Comparison of ENCODE assay signal across 1 cellular context in genomic region chr2:215498411-215498810, GRCh38.
TF ChIP-seq lines count a peak whose summit lies in the region.

No MANE protein-coding gene starts in this region.

TF ChIP-seq in HepG2, 621 proteins besides CTCF, POLR2A, EP300 and RAD21 (continued from another document and continues in another):
- TF ChIP-seq ZNF710 (CRISPR knock-in tag; IDR thresholded peaks at IDR 0.05; ENCODE audit: borderline replicate concordance) = peak; percentile 74
- no peak for TF ChIP-seq SOX6 (IDR thresholded peaks at IDR 0.05)
- peak; percentile 71; the same call in 1 of the 2 replicates for TF ChIP-seq SOX6 (CRISPR knock-in tag; IDR thresholded peaks at IDR 0.05)
- 0 out of 2 replicates have a peak, but pooled peaks have one; percentile 38 for TF ChIP-seq ZNF772 (CRISPR knock-in tag; IDR thresholded peaks at IDR 0.05)
- TF ChIP-seq ZNF775 (CRISPR knock-in tag; IDR thresholded peaks at IDR 0.05; ENCODE audit: borderline replicate concordance) = peak; percentile 58; the same call in 1 of the 2 replicates
- 0 out of 2 replicates have a peak, but pooled peaks have one; percentile 42 for TF ChIP-seq KDM6A (CRISPR knock-in tag; IDR thresholded peaks at IDR 0.05; ENCODE audit: low read depth)
- TF ChIP-seq SP140L (CRISPR knock-in tag; IDR thresholded peaks at IDR 0.05; ENCODE audit: borderline replicate concordance) = peak; percentile 35; the same call in 1 of the 2 replicates
- TF ChIP-seq MLX (CRISPR knock-in tag; IDR thresholded peaks at IDR 0.05) = peak; percentile 64; the same call in 1 of the 2 replicates
- peak; percentile 46; the same call in 1 of the 2 replicates for TF ChIP-seq GATAD1 (CRISPR knock-in tag; IDR thresholded peaks at IDR 0.05)
- TF ChIP-seq JUN (CRISPR knock-in tag; IDR thresholded peaks at IDR 0.05) = 0 out of 2 replicates have a peak, but pooled peaks have one; percentile 62
- TF ChIP-seq MEF2D (CRISPR knock-in tag; IDR thresholded peaks at IDR 0.05) = peak; percentile 67; the same call in 1 of the 2 replicates
- TF ChIP-seq MED13 (CRISPR knock-in tag; IDR thresholded peaks at IDR 0.05) = no peak
- TF ChIP-seq GMEB1 (CRISPR knock-in tag; IDR thresholded peaks at IDR 0.05; ENCODE audit: borderline replicate concordance) = 0 out of 2 replicates have a peak, but pooled peaks have one; percentile 37
- TF ChIP-seq KDM2A (CRISPR knock-in tag; IDR thresholded peaks at IDR 0.05; ENCODE audit: borderline replicate concordance, low read depth) = peak; percentile 61
- no peak; the same call in 1 of the 2 replicates for TF ChIP-seq ZFP36L1 (CRISPR knock-in tag; IDR thresholded peaks at IDR 0.05)
- peak; percentile 91 for TF ChIP-seq ZNF18 (CRISPR knock-in tag; IDR thresholded peaks at IDR 0.05; ENCODE audit: insufficient replicate concordance)
- TF ChIP-seq ZBTB39 (CRISPR knock-in tag; IDR thresholded peaks at IDR 0.05) = no peak
- peak; percentile 46; the same call in 1 of the 2 replicates for TF ChIP-seq FOXK2 (IDR thresholded peaks at IDR 0.05)
- peak; percentile 66; the same call in 1 of the 2 replicates for TF ChIP-seq KAT7 (CRISPR knock-in tag; IDR thresholded peaks at IDR 0.05; ENCODE audit: borderline replicate concordance)
- 0 out of 2 replicates have a peak, but pooled peaks have one; percentile 29 for TF ChIP-seq TGIF2 (CRISPR knock-in tag; IDR thresholded peaks at IDR 0.05)
- TF ChIP-seq FOSL2 (CRISPR knock-in tag; IDR thresholded peaks at IDR 0.05) = peak; percentile 95
- TF ChIP-seq ZNF687 (CRISPR knock-in tag; IDR thresholded peaks at IDR 0.05) = no peak
- peak; percentile 59 for TF ChIP-seq RCOR2 (CRISPR knock-in tag; IDR thresholded peaks at IDR 0.05)
- 0 out of 2 replicates have a peak, but pooled peaks have one; percentile 18 for TF ChIP-seq GFI1 (CRISPR knock-in tag; IDR thresholded peaks at IDR 0.05; ENCODE audit: borderline replicate concordance)
- TF ChIP-seq NFIB (CRISPR knock-in tag; IDR thresholded peaks at IDR 0.05; ENCODE audit: borderline replicate concordance) = no peak
- TF ChIP-seq FOXP1 (IDR thresholded peaks at IDR 0.05) = no peak
- peak; percentile 83 for TF ChIP-seq FOXP1 (CRISPR knock-in tag; IDR thresholded peaks at IDR 0.05)
- TF ChIP-seq KMT2B (CRISPR knock-in tag; IDR thresholded peaks at IDR 0.05) = peak; percentile 68
- TF ChIP-seq ZNF788 (CRISPR knock-in tag; IDR thresholded peaks at IDR 0.05; ENCODE audit: borderline replicate concordance) = peak; percentile 32; the same call in 1 of the 2 replicates
- TF ChIP-seq PRMT3 (CRISPR knock-in tag; IDR thresholded peaks at IDR 0.05; ENCODE audit: borderline replicate concordance, low read depth) = no peak
- peak; percentile 49; the same call in 1 of the 2 replicates for TF ChIP-seq STAT6 (CRISPR knock-in tag; IDR thresholded peaks at IDR 0.05; ENCODE audit: borderline replicate concordance)
- TF ChIP-seq TBX2 (CRISPR knock-in tag; IDR thresholded peaks at IDR 0.05; ENCODE audit: borderline replicate concordance) = peak; percentile 61; the same call in 1 of the 2 replicates
- TF ChIP-seq ZNF12 (CRISPR knock-in tag; IDR thresholded peaks at IDR 0.05) = peak; percentile 70; the same call in 1 of the 2 replicates
- TF ChIP-seq FOXP4 (CRISPR knock-in tag; IDR thresholded peaks at IDR 0.05) = peak; percentile 83
- TF ChIP-seq ZNF644 (CRISPR knock-in tag; IDR thresholded peaks at IDR 0.05; ENCODE audit: low read depth) = peak; percentile 90
- TF ChIP-seq TBP (CRISPR knock-in tag; IDR thresholded peaks at IDR 0.05) = no peak
- peak; percentile 73 for TF ChIP-seq XRCC5 (optimal IDR thresholded peaks at IDR 0.05; ENCODE audit: low read length)
